Comparison of ENCODE assay signal across 1 cellular context in the genomic region with DNA sequence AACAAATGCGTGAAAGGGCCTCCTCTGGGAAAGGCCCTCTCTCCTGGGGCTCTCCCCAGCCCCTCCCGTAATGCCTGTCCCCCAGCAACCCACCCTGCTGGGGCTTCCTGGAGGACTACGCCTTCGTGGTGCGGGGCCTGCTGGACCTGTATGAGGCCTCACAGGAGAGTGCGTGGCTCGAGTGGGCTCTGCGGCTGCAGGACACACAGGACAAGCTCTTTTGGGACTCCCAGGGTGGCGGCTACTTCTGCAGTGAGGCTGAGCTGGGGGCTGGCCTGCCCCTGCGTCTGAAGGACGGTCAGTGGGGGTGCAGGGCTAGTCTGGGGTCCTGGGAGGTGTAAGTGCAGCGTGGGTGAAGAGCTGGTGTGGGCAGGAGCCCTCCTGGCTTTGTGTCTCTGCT.
TF ChIP-seq lines count a peak whose summit lies in the region.

No MANE protein-coding gene starts in this region.

TF ChIP-seq in K562, 482 proteins besides CTCF, POLR2A, EP300 and RAD21:
- TF ChIP-seq ZNF717 (CRISPR knock-in tag; IDR thresholded peaks at IDR 0.05), result no peak
- TF ChIP-seq HDAC3 (IDR thresholded peaks at IDR 0.05; ENCODE audit: borderline replicate concordance, partially characterized antibody), result no peak
- TF ChIP-seq BRCA1 (IDR thresholded peaks at IDR 0.05), result no peak
- TF ChIP-seq BRCA1 (CRISPR knock-in tag; IDR thresholded peaks at IDR 0.05), result 0 out of 2 replicates have a peak, but pooled peaks have one; percentile 12
TF ChIP-seq in K562: peak in this region for 1.
